ENCODE assay signal across 14 cellular contexts in genomic region chr14:96575233-96575632, GRCh38.
"Had no signal": no experiment of that assay in that cellular context is flagged by ENCODE, and none has a peak within 500 bp of the region (broad histone marks: within the 10 kb centered on the region; RNA-seq: fewer than 3 reads in every experiment).

No MANE protein-coding gene starts in this region.

- H3K4me1 Mint-ChIP-seq: activated T-helper 17 cell treated with anti-CD3 and anti-CD28 coated beads, Interleukin-2, amount 50 U/mL, for 72 hours had no signal

- H3K4me3 ChIP-seq: adrenal gland, body of pancreas, heart left ventricle, transverse colon had no signal

- H3K27ac ChIP-seq: adrenal gland, foreskin keratinocyte, heart left ventricle, transverse colon had no signal

- H3K27ac Mint-ChIP-seq: activated naive CD4-positive, alpha-beta T cell treated with anti-CD3 and anti-CD28 coated beads for 36 hours; activated T-helper 17 cell treated with anti-CD3 and anti-CD28 coated beads, Interleukin-2, amount 50 U/mL, for 72 hours had no signal

- ATAC-seq: activated T-helper 17 cell treated with anti-CD3 and anti-CD28 coated beads, Interleukin-2, amount 50 U/mL, for 72 hours had no signal

- H3K27me3 Mint-ChIP-seq: activated T-helper 17 cell treated with anti-CD3 and anti-CD28 coated beads, Interleukin-2, amount 50 U/mL, for 72 hours had no signal

- H3K27me3 ChIP-seq: adrenal gland, body of pancreas, foreskin keratinocyte, heart left ventricle, transverse colon had no signal

- H3K4me3 Mint-ChIP-seq: activated naive CD4-positive, alpha-beta T cell treated with anti-CD3 and anti-CD28 coated beads for 36 hours; activated T-helper 17 cell treated with anti-CD3 and anti-CD28 coated beads, Interleukin-2, amount 50 U/mL, for 72 hours had no signal

- DNase-seq: activated CD4-positive, alpha-beta T cell treated with anti-CD3 and anti-CD28 coated beads for 48 hours; activated CD8-positive, alpha-beta memory T cell treated with anti-CD3 and anti-CD28 coated beads for 24 hours; activated naive CD4-positive, alpha-beta T cell treated with anti-CD3 and anti-CD28 coated beads for 36 hours; cerebellar nuclear complex; dermis blood vessel endothelial cell; heart left ventricle; stimulated activated CD4-positive, alpha-beta T cell treated with anti-CD3 and anti-CD28 coated beads, Interleukin-2, amount 100 ng/mL, for 24 hours; stimulated activated naive CD4-positive, alpha-beta T cell; T1000; transverse colon had no signal

- H3K9me3 Mint-ChIP-seq: activated naive CD4-positive, alpha-beta T cell treated with anti-CD3 and anti-CD28 coated beads for 36 hours; activated T-helper 17 cell treated with anti-CD3 and anti-CD28 coated beads, Interleukin-2, amount 50 U/mL, for 72 hours had no signal

- H3K36me3 ChIP-seq: adrenal gland, transverse colon had no signal

- H3K9me3 ChIP-seq: adrenal gland, body of pancreas, heart left ventricle, transverse colon had no signal
